In genomic region chr1:30920827-30921226, GRCh38 we compare ENCODE assay signal across 22 cellular contexts. TPM values are rescaled to one million over a fixed set of nuclear protein-coding genes. Genes with fewer than 3 reads are reported as not detected.
DNase-seq lines count a peak whose midpoint lies in the region; ATAC-seq and TF ChIP-seq lines count a peak whose summit lies in the region.
"Had no signal": no experiment of that assay in that cellular context is flagged by ENCODE, and none has a peak within 500 bp of the region (broad histone marks: within the 10 kb centered on the region; RNA-seq: fewer than 3 reads in every experiment).

No MANE protein-coding gene starts in this region.

- peak; percentile 19 for DNase-seq in AG09319 (ENCODE audit: extremely low read depth, low read depth)
- peak; percentile 38 for DNase-seq in RPMI7951 (ENCODE audit: low read depth)
- peak; percentile 75 for DNase-seq in epithelial cell of esophagus (ENCODE audit: low read depth)
- DNase-seq in islet precursor cell, result peak; percentile 13
- DNase-seq in GM13977 (ENCODE audit: low spot score), result no peak
- DNase-seq in left lobe of liver (ENCODE audit: low spot score), result no peak
- DNase-seq: activated CD4-positive, alpha-beta T cell treated with anti-CD3 and anti-CD28 coated beads for 1 hour; activated CD8-positive, alpha-beta T cell treated with anti-CD3 and anti-CD28 coated beads, Interleukin-2, amount 10 ng/mL, durations not matched to agents 7 days and 5 days; activated T-cell treated with anti-CD3 and anti-CD28 coated beads, Interleukin-2, amount 50 U/mL, for 1 hour; Calu3; hippocampal formation; natural killer cell; NCI-H1105; NCI-H2029; PC-9; SHP77 treated with DMSO at 0.1 percent for 48 hours; stimulated activated naive CD4-positive, alpha-beta T cell treated with Interleukin-2 at 50 U/mL for 16 hours; thyroid gland had no signal

- no peak for TF ChIP-seq CTCF in AG09319 (IDR thresholded peaks at IDR 0.05; ENCODE audit: low read depth, low read length)
- no peak for TF ChIP-seq CTCF in epithelial cell of esophagus (IDR thresholded peaks at IDR 0.05; ENCODE audit: insufficient read depth, low read depth, low read length, missing control alignments)
- no peak for TF ChIP-seq CTCF in GM13977 (IDR thresholded peaks at IDR 0.05; ENCODE audit: extremely low read depth, insufficient read depth, missing control alignments)

- in situ Hi-C loops in GM13977 (cut with MboI; ENCODE audit: low pct_unique_long_range_greater_than_20kb, low sequenced_read_pairs, unreplicated experiment), result no loop called here

- ATAC-seq in HG03196 (IDR thresholded peaks at IDR 0.05; ENCODE audit: unreplicated experiment) (no peak), left lobe of liver (no peak), HG03565 (IDR thresholded peaks at IDR 0.05; ENCODE audit: unreplicated experiment) (no peak)
- ATAC-seq: activated CD8-positive, alpha-beta T cell treated with anti-CD3 and anti-CD28 coated beads, Interleukin-2, amount 10 ng/mL, durations not matched to agents 7 days and 5 days; gastroesophageal sphincter; natural killer cell had no signal

- H3K4me3 ChIP-seq in epithelial cell of esophagus (ENCODE audit: low read length), result no peak overlapping the region
- H3K4me3 ChIP-seq: cardiac muscle cell, gastroesophageal sphincter, PC-9, thyroid gland had no signal

RNA-seq across cellular contexts. Expression of gene SDC3, which starts 12.3 kb away (rescaled TPM):
- total RNA-seq in RPMI7951 (2014; rRNA removed; shearing (Covaris generic)), result 27.3 and 35.3 TPM in 2 replicates
- 17.1 TPM for total RNA-seq in left lobe of liver
- total RNA-seq: activated CD8-positive, alpha-beta T cell treated with anti-CD3 and anti-CD28 coated beads, Interleukin-2, amount 10 ng/mL, durations not matched to agents 7 days and 5 days had no signal

Comparison
In these comparisons a context has a peak if more than half of its experiments do, and no peak if none do; other contexts are left out.
1. DNase-seq: peak in AG09319 (single experiment), RPMI7951 (single experiment), epithelial cell of esophagus (single experiment) and islet precursor cell (single experiment); none in GM13977 (single experiment) and left lobe of liver (single experiment).